ENCODE assay signal across 8 cellular contexts in genomic region chr17:7989781-7990655, GRCh38. TPM values are rescaled to one million over a fixed set of nuclear protein-coding genes. Genes with fewer than 3 reads are reported as not detected.
DNase-seq lines count a peak whose midpoint lies in the region; ATAC-seq and TF ChIP-seq lines count a peak whose summit lies in the region.

No MANE protein-coding gene starts in this region.

- H3K36me3 ChIP-seq in BE2C (no peaks in the 10 kb centered on the region), mucosa of descending colon (ENCODE audit: low read depth) (no peaks in the 10 kb centered on the region)

- peak; percentile 70 for TF ChIP-seq CTCF in BE2C (IDR thresholded peaks at IDR 0.05; ENCODE audit: low read depth, low read length)
- TF ChIP-seq CTCF in epithelial cell of esophagus (IDR thresholded peaks at IDR 0.05; ENCODE audit: insufficient read depth, low read depth, low read length, missing control alignments) = peak; percentile 86
- peak; percentile 97 for TF ChIP-seq CTCF in mucosa of descending colon (IDR thresholded peaks at IDR 0.05)

- H3K9me3 ChIP-seq in BE2C (no peaks in the 10 kb centered on the region), mucosa of descending colon (no peaks in the 10 kb centered on the region)

- no peaks in the 10 kb centered on the region for H3K4me1 ChIP-seq in BE2C
- H3K4me1 ChIP-seq in mucosa of descending colon (ENCODE audit: low read depth) = peaks cover 3% of the 10 kb centered on the region

- intact Hi-C loops in mucosa of descending colon (cut with DNase I, micrococcal nuclease) = loop anchor here (5.0 to 10.0 kb wide), 4 partner anchors 78 to 245 kb away; no protein-coding TSS in a partner anchor

- H3K27me3 ChIP-seq in BE2C = no peaks in the 10 kb centered on the region

- DNase-seq in BE2C = peak; percentile 75
- peak; percentile 94 for DNase-seq in HK-2 (ENCODE audit: unreplicated experiment)
- DNase-seq in NOMO-1 treated with dmso at 0.1 percent for 144 hours (lab: John Stamatoyannopoulos, UW; ENCODE audit: unreplicated experiment) = peak; percentile 94
- peak; percentile 100 for DNase-seq in activated CD8-positive, alpha-beta memory T cell treated with anti-CD3 and anti-CD28 coated beads, Interleukin-2, amount 50 U/mL, for 48 hours
- DNase-seq in epithelial cell of esophagus (ENCODE audit: low read depth) = peak; percentile 74
- peak; percentile 88 to 96 (median 94) for DNase-seq in mucosa of descending colon
- DNase-seq in stimulated activated CD8-positive, alpha-beta memory T cell treated with anti-CD3 and anti-CD28 coated beads, Interleukin-4, amount 100 ng/mL, for 1 hour (ENCODE audit: low read depth in 2 of 2, low spot score in 1 of 2) = peak; percentile 91 to 98

- ATAC-seq in GM19023 (IDR thresholded peaks at IDR 0.05; ENCODE audit: unreplicated experiment) (peak; percentile 77), mucosa of descending colon (peak; percentile 98)

- peak overlapping the region; percentile 51 for H3K4me3 ChIP-seq in BE2C (ENCODE audit: low read depth, low read length)
- H3K4me3 ChIP-seq in epithelial cell of esophagus (ENCODE audit: low read length) = peak overlapping the region; percentile 58
- peak overlapping the region; percentile 7 for H3K4me3 ChIP-seq in mucosa of descending colon

RNA-seq across cellular contexts. Expression of gene GUCY2D, which starts 12.4 kb away (rescaled TPM):
- not detected for polyA plus RNA-seq in BE2C (2012; ENCODE audit: insufficient read depth, insufficient read length, low read depth)
- under 1 TPM in 1 of 3 donors, not detected in 2; 0.26 TPM for total RNA-seq in mucosa of descending colon

RNA-seq across cellular contexts. Expression of gene ALOX15B, which starts 48.8 kb away (rescaled TPM):
- polyA plus RNA-seq in BE2C (2012; ENCODE audit: insufficient read depth, insufficient read length, low read depth) = 0.25 TPM
- total RNA-seq in mucosa of descending colon = 1 to 10 TPM in 2 of 3 donors, under 1 TPM in 1; 0.66 to 1.3 (median 1.1) TPM

RNA-seq across cellular contexts. Expression of gene CNTROB, which starts 58.0 kb away (rescaled TPM):
- 17.5 TPM for polyA plus RNA-seq in BE2C (2012; ENCODE audit: insufficient read depth, insufficient read length, low read depth)
- 10 to 100 TPM; 23.7 to 34.5 (median 31.4) TPM for total RNA-seq in mucosa of descending colon

RNA-seq across cellular contexts. Expression of gene TRAPPC1, which starts 58.3 kb away (rescaled TPM):
- 156 TPM for polyA plus RNA-seq in BE2C (2012; ENCODE audit: insufficient read depth, insufficient read length, low read depth)
- 100 to 1,000 TPM in 2 of 3 donors, 10 to 100 TPM in 1; 86.2 to 116 (median 114) TPM for total RNA-seq in mucosa of descending colon

Comparison
In these comparisons a context has a peak if more than half of its experiments do, and no peak if none do; other contexts are left out.
1. Peak in every context shown above with its lines: DNase-seq, ATAC-seq and H3K4me3 ChIP-seq.
2. H3K4me3 ChIP-seq: peak in every context shown above with its lines; median percentile 58 in epithelial cell of esophagus; 51 in BE2C; 7 in mucosa of descending colon.